In the genomic region with DNA sequence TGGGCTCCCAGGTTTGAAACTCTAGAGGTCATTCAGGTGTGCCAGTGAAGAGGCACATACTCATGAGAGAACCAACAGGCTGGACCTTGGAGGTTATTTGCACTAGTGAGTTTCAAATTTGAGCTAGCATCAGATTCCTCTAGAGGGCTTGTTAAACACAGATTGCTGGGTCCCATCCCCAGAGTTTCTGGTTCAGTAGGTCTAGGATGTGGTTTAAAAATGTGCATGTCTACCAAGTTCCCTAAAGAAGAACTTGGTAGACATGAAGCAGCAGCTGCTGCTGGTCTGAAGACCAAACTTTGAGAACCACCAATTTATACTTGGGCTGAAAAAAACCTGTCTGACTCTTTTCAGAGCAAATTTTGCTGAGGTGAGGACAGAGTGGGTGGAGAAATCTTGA, we compare ENCODE assay signal across 8 cellular contexts.
A peak's percentile ranks its signal among the peaks of the same experiment; 100 is the strongest.
DNase-seq lines count a peak whose midpoint lies in the region; ATAC-seq lines count a peak whose summit lies in the region.
"Had no signal": no experiment of that assay in that cellular context is flagged by ENCODE, and none has a peak within 500 bp of the region (broad histone marks: within the 10 kb centered on the region; RNA-seq: fewer than 3 reads in every experiment).

No MANE protein-coding gene starts in this region.

- peaks cover 94% of the 10 kb centered on the region for H3K4me1 Mint-ChIP-seq in activated naive CD8-positive, alpha-beta T cell treated with anti-CD3 and anti-CD28 coated beads, Interleukin-2, amount 50 U/mL, for 24 hours
- H3K4me1 Mint-ChIP-seq in stimulated activated memory B cell treated with anti-CD40 and anti-IgM and Interleukin-4, amounts not matched to agents 10 μg/mL and 1 μg/mL and 100 μg/mL, for 72 hours, result peaks cover 90% of the 10 kb centered on the region

- ATAC-seq in GM18909 (IDR thresholded peaks at IDR 0.05; ENCODE audit: poor library complexity, unreplicated experiment) (peak; percentile 39), HG03066 (IDR thresholded peaks at IDR 0.05; ENCODE audit: low read depth, unreplicated experiment) (peak; percentile 44)
- ATAC-seq in activated naive CD8-positive, alpha-beta T cell treated with anti-CD3 and anti-CD28 coated beads, Interleukin-2, amount 50 U/mL, for 24 hours, result no peak
- ATAC-seq in stimulated activated memory B cell treated with anti-CD40 and anti-IgM and Interleukin-4, amounts not matched to agents 10 μg/mL and 1 μg/mL and 100 μg/mL, for 72 hours, result peak; percentile 88

- peak overlapping the region; percentile 98 for H3K27ac Mint-ChIP-seq in activated naive CD8-positive, alpha-beta T cell treated with anti-CD3 and anti-CD28 coated beads, Interleukin-2, amount 50 U/mL, for 24 hours
- peak overlapping the region; percentile 94 for H3K27ac Mint-ChIP-seq in stimulated activated memory B cell treated with anti-CD40 and anti-IgM and Interleukin-4, amounts not matched to agents 10 μg/mL and 1 μg/mL and 100 μg/mL, for 72 hours

- H3K9me3 Mint-ChIP-seq in activated naive CD8-positive, alpha-beta T cell treated with anti-CD3 and anti-CD28 coated beads, Interleukin-2, amount 50 U/mL, for 24 hours, result no peaks in the 10 kb centered on the region
- no peaks in the 10 kb centered on the region for H3K9me3 Mint-ChIP-seq in stimulated activated memory B cell treated with anti-CD40 and anti-IgM and Interleukin-4, amounts not matched to agents 10 μg/mL and 1 μg/mL and 100 μg/mL, for 72 hours

- no peak for DNase-seq in activated naive CD8-positive, alpha-beta T cell treated with anti-CD3 and anti-CD28 coated beads, Interleukin-2, amount 50 U/mL, for 24 hours
- DNase-seq in glomerular visceral epithelial cell (ENCODE audit: extremely low spot score), result no peak
- DNase-seq in stimulated activated CD8-positive, alpha-beta memory T cell treated with anti-CD3 and anti-CD28 coated beads, Interleukin-4, amount 100 ng/mL, for 48 hours, result no peak
- no peak for DNase-seq in NCI-H69 (lab: John Stamatoyannopoulos, UW)
- DNase-seq: foreskin melanocyte had no signal

- H3K36me3 Mint-ChIP-seq in activated naive CD8-positive, alpha-beta T cell treated with anti-CD3 and anti-CD28 coated beads, Interleukin-2, amount 50 U/mL, for 24 hours (ENCODE audit: low read depth), result peaks cover 14% of the 10 kb centered on the region
- peaks cover 23% of the 10 kb centered on the region for H3K36me3 Mint-ChIP-seq in stimulated activated memory B cell treated with anti-CD40 and anti-IgM and Interleukin-4, amounts not matched to agents 10 μg/mL and 1 μg/mL and 100 μg/mL, for 72 hours

- H3K27me3 Mint-ChIP-seq in activated naive CD8-positive, alpha-beta T cell treated with anti-CD3 and anti-CD28 coated beads, Interleukin-2, amount 50 U/mL, for 24 hours, result no peaks in the 10 kb centered on the region
- H3K27me3 Mint-ChIP-seq in stimulated activated memory B cell treated with anti-CD40 and anti-IgM and Interleukin-4, amounts not matched to agents 10 μg/mL and 1 μg/mL and 100 μg/mL, for 72 hours, result no peaks in the 10 kb centered on the region

- peak overlapping the region; percentile 53 for H3K4me3 Mint-ChIP-seq in activated naive CD8-positive, alpha-beta T cell treated with anti-CD3 and anti-CD28 coated beads, Interleukin-2, amount 50 U/mL, for 24 hours
- peak overlapping the region; percentile 63 for H3K4me3 Mint-ChIP-seq in stimulated activated memory B cell treated with anti-CD40 and anti-IgM and Interleukin-4, amounts not matched to agents 10 μg/mL and 1 μg/mL and 100 μg/mL, for 72 hours
